Comparison of ENCODE assay signal across 14 cellular contexts in genomic region chr14:36723551-36723950, GRCh38.
DNase-seq lines count a peak whose midpoint lies in the region; ATAC-seq and TF ChIP-seq lines count a peak whose summit lies in the region.
"Had no signal": no experiment of that assay in that cellular context is flagged by ENCODE, and none has a peak within 500 bp of the region (broad histone marks: within the 10 kb centered on the region; RNA-seq: fewer than 3 reads in every experiment).

No MANE protein-coding gene starts in this region.

- H3K36me3 ChIP-seq in DND-41 (ENCODE audit: insufficient read depth, low read length) (no peaks in the 10 kb centered on the region), Loucy (ENCODE audit: insufficient read depth, low read length) (no peaks in the 10 kb centered on the region), stomach (no peaks in the 10 kb centered on the region), brain microvascular endothelial cell (replicated peaks) (no peaks in the 10 kb centered on the region)
- H3K36me3 ChIP-seq: BLaER1 had no signal

- H3K4me3 ChIP-seq in DND-41 (ENCODE audit: low read depth in 1 of 2, low read length in 2 of 2) (no peak overlapping the region), Loucy (ENCODE audit: low read length, poor library complexity, severe bottlenecking) (no peak overlapping the region), stomach (no peak overlapping the region), brain microvascular endothelial cell (ENCODE audit: low read depth, low read length) (no peak overlapping the region)
- H3K4me3 ChIP-seq: A549, BLaER1 had no signal

- H3K4me2 ChIP-seq in DND-41 (ENCODE audit: insufficient read depth, low read length) (peak overlapping the region; percentile 50), Loucy (ENCODE audit: low read depth, low read length, poor library complexity, severe bottlenecking) (peak overlapping the region; percentile 26)
- H3K4me2 ChIP-seq: A549, BLaER1 had no signal

- H3K79me2 ChIP-seq in DND-41 (ENCODE audit: insufficient read depth, low read length) (no peaks in the 10 kb centered on the region), Loucy (ENCODE audit: insufficient read depth, low read length) (no peaks in the 10 kb centered on the region)

- peak overlapping the region; percentile 83 for H3K27ac ChIP-seq in DND-41 (ENCODE audit: low read length)
- H3K27ac ChIP-seq in stomach: no peak overlapping the region
- no peak overlapping the region for H3K27ac ChIP-seq in brain microvascular endothelial cell
- H3K27ac ChIP-seq: 22Rv1, A549, BLaER1 had no signal

- 61 to 69% (median 68%) methylated on average over 3 of the region's 3 CpGs for WGBS in stomach, 5 donors

- no peaks in the 10 kb centered on the region for H3F3A ChIP-seq in Loucy (ENCODE audit: low read depth)

- H3K4me1 ChIP-seq in DND-41 (ENCODE audit: insufficient read depth, low read length) (peaks cover 46% of the 10 kb centered on the region), Loucy (ENCODE audit: insufficient read depth, low read length, poor library complexity, severe bottlenecking) (peaks cover 10% of the 10 kb centered on the region), stomach (no peaks in the 10 kb centered on the region)
- H3K4me1 ChIP-seq: A549 had no signal

- in situ Hi-C loops in brain microvascular endothelial cell (cut with HindIII; ENCODE audit: low pct_ligation_motif_present, low sequenced_read_pairs): no loop called here

- H3K9ac ChIP-seq in DND-41 (ENCODE audit: low read depth, low read length) (peak overlapping the region; percentile 5; the same call in 1 of the 2 replicates), Loucy (ENCODE audit: low read depth, low read length, poor library complexity, severe bottlenecking) (no peak overlapping the region)
- H3K9ac ChIP-seq: BLaER1 had no signal

- TF ChIP-seq POLR2A in erythroblast (IDR thresholded peaks at IDR 0.05; ENCODE audit: low read length) (no peak), stomach (IDR thresholded peaks at IDR 0.05) (no peak)

- H3K27me3 ChIP-seq in DND-41 (ENCODE audit: insufficient read depth, low read length, poor library complexity) (no peaks in the 10 kb centered on the region), Loucy (ENCODE audit: insufficient read depth, low read length, poor library complexity, severe bottlenecking) (no peaks in the 10 kb centered on the region), stomach (no peaks in the 10 kb centered on the region), brain microvascular endothelial cell (replicated peaks) (no peaks in the 10 kb centered on the region)
- H3K27me3 ChIP-seq: BLaER1 had no signal

- H2AFZ ChIP-seq in DND-41 (ENCODE audit: low read depth, low read length) (no peak overlapping the region), Loucy (ENCODE audit: low read length) (no peak overlapping the region)

- DNase-seq in DND-41 (peak; percentile 13), erythroblast (lab: John Stamatoyannopoulos, UW) (peak; percentile 15 to 34), renal cortical epithelial cell (ENCODE audit: low read depth) (peak; percentile 18), stomach (no peak), brain microvascular endothelial cell (no peak)
- no peak for DNase-seq in stimulated activated CD8-positive, alpha-beta memory T cell treated with anti-CD3 and anti-CD28 coated beads, Interleukin-4, amount 100 ng/mL, for 48 hours
- DNase-seq: CD4-positive, alpha-beta memory T cell; DMS153; DMS79; GF-D8 had no signal

- no peaks in the 10 kb centered on the region for H3K9me2 ChIP-seq in Loucy (replicated peaks; ENCODE audit: low read depth, low read length)

- TF ChIP-seq CTCF in DND-41 (IDR thresholded peaks at IDR 0.05; ENCODE audit: borderline replicate concordance, extremely low read depth, low read length, poor library complexity, severe bottlenecking) (peak; percentile 16), Loucy (conservative IDR thresholded peaks at IDR 0.05; ENCODE audit: low read length) (no peak), stomach (IDR thresholded peaks at IDR 0.05) (no peak), brain microvascular endothelial cell (IDR thresholded peaks at IDR 0.05; ENCODE audit: low read depth, low read length, missing control alignments) (no peak)

- no peak; the same call in 2 of the 3 replicates for ATAC-seq in DND-41 (ENCODE audit: insufficient read depth, low read depth)
- ATAC-seq: A549 had no signal

- intact Hi-C loops in stomach (cut with DNase I; ENCODE audit: low total_unique reads): no loop called here

- H4K20me1 ChIP-seq in DND-41 (ENCODE audit: insufficient read depth, low read length): no peaks in the 10 kb centered on the region
- no peaks in the 10 kb centered on the region for H4K20me1 ChIP-seq in Loucy (ENCODE audit: insufficient read depth, low read length, poor library complexity, severe bottlenecking)
- H4K20me1 ChIP-seq: BLaER1 had no signal

- H3K9me3 ChIP-seq in DND-41 (ENCODE audit: insufficient read depth, low read length, severe bottlenecking) (no peaks in the 10 kb centered on the region), Loucy (ENCODE audit: insufficient read depth, low read depth, low read length) (no peaks in the 10 kb centered on the region), stomach (no peaks in the 10 kb centered on the region)
- H3K9me3 ChIP-seq: A549, BLaER1 had no signal

- TF ChIP-seq EP300 in stomach (IDR thresholded peaks at IDR 0.05): no peak

Comparison
In these comparisons a context has a peak if more than half of its experiments do, and no peak if none do; other contexts are left out.
1. DNase-seq: peak in DND-41 (single experiment), erythroblast (2 of 2) and renal cortical epithelial cell (single experiment); none in stomach (single experiment), stimulated activated CD8-positive, alpha-beta memory T cell treated with anti-CD3 and anti-CD28 coated beads, Interleukin-4, amount 100 ng/mL, for 48 hours (single experiment) and brain microvascular endothelial cell (single experiment).